In genomic region chrX:100599456-100599855, GRCh38 we compare ENCODE assay signal across 6 cellular contexts. TPM values are rescaled to one million over a fixed set of nuclear protein-coding genes. Genes with fewer than 3 reads are reported as not detected.
"Had no signal": no experiment of that assay in that cellular context is flagged by ENCODE, and none has a peak within 500 bp of the region (broad histone marks: within the 10 kb centered on the region; RNA-seq: fewer than 3 reads in every experiment).

No MANE protein-coding gene starts in this region.

- H3K4me2 ChIP-seq: GM23338 had no signal

- H3K4me3 ChIP-seq: GM23338 had no signal

- H2AFZ ChIP-seq: GM23338 had no signal

- DNase-seq: H9, HCEC 1CT had no signal

RNA-seq across cellular contexts. Expression of gene TNMD, which starts 14.7 kb away (rescaled TPM):
- polyA plus RNA-seq: HepG2, IgD-negative memory B cell had no signal

RNA-seq across cellular contexts. Expression of gene SRPX2, which starts 44.5 kb away (rescaled TPM):
- polyA plus RNA-seq: GM23338, H1, IgD-negative memory B cell had no signal
